ENCODE assay signal across 1 cellular context in the genomic region with DNA sequence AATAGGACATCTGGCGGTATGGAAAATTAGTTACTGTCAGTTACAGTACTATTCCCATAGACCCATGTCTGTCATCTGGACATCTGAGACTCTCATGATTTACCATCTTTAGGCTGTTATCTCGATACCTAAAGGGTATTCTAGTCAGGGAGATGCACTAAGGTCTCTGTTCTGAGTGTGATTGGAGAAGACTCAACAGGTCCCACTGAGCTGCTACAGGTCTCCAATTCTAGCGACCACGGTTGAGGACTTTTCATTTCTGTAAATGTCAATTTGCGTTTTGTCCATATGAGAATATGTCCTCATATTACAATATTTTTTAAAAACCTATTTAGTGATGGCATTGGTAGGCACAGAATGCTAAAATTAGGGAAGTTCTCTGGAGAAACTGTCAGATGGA.
TF ChIP-seq lines count a peak whose summit lies in the region.

No MANE protein-coding gene starts in this region.

TF ChIP-seq in HEK293, 187 proteins besides CTCF, POLR2A, EP300 and RAD21 (continued from another document):
- TF ChIP-seq ZNF704 (tag by site-specific recombination; IDR thresholded peaks at IDR 0.05), result no peak
- TF ChIP-seq ZNF221 (tag by site-specific recombination; IDR thresholded peaks at IDR 0.05; ENCODE audit: borderline replicate concordance), result no peak
- TF ChIP-seq HOXA7 (CRISPR knock-in tag; IDR thresholded peaks at IDR 0.05; ENCODE audit: borderline replicate concordance), result no peak
